ENCODE assay signal across 9 cellular contexts in the genomic region with DNA sequence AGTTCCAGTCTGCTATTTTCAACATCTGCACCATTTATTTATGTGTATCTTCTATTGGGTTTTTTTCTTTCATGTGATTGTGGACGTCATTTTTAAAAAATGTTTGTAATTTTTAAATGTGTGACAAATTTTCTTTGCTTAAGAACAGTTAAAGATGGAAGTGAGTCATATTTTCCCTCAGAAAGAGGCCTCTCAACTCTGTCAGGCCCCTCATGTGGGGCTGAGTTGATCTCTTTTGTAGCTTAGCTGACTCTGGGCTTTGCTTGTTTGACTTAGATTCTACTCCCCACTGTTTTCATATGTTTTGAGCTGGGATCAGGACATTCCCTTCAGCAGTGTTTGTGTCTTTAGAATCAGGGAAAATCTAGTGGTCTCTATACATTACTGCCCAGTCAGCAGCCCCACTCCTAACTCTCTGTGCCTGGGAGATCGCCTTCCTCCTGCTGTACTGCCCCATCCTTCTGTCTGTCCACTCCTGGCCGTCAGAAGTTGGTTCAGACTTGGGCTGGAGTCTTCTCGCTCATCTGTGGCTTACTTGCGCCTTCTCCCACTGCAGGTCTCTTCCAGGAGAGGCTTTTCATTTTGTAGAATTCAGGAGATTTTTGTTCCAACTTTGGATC.
DNase-seq lines count a peak whose midpoint lies in the region; ATAC-seq and TF ChIP-seq lines count a peak whose summit lies in the region.
"Had no signal": no experiment of that assay in that cellular context is flagged by ENCODE, and none has a peak within 500 bp of the region (broad histone marks: within the 10 kb centered on the region; RNA-seq: fewer than 3 reads in every experiment).

No MANE protein-coding gene starts in this region.

- no peaks in the 10 kb centered on the region for H3K27me3 Mint-ChIP-seq in activated T-helper 2 cell treated with anti-CD3 and anti-CD28 coated beads, Interferon-gamma antibody, Interleukin-2, Interleukin-4, amounts not matched to agents 10 μg/mL and 5 μg/mL and 100 μg/mL, durations not matched to agents 14 hours and 24 hours and 36 hours (ENCODE audit: low read depth)

- H3K27ac Mint-ChIP-seq in activated T-helper 2 cell treated with anti-CD3 and anti-CD28 coated beads, Interferon-gamma antibody, Interleukin-2, Interleukin-4, amounts not matched to agents 10 μg/mL and 5 μg/mL and 100 μg/mL, durations not matched to agents 14 hours and 24 hours and 36 hours, result peak overlapping the region; percentile 92

- peaks cover 60% of the 10 kb centered on the region for H3K36me3 Mint-ChIP-seq in activated T-helper 2 cell treated with anti-CD3 and anti-CD28 coated beads, Interferon-gamma antibody, Interleukin-2, Interleukin-4, amounts not matched to agents 10 μg/mL and 5 μg/mL and 100 μg/mL, durations not matched to agents 14 hours and 24 hours and 36 hours (ENCODE audit: low read depth)

- no peak for TF ChIP-seq CTCF in GM10248 (IDR thresholded peaks at IDR 0.05; ENCODE audit: control extremely low read depth, extremely low read depth, low read depth, missing control alignments)

- ATAC-seq in GM18520 (IDR thresholded peaks at IDR 0.05; ENCODE audit: unreplicated experiment), result no peak
- no peak for ATAC-seq in left ventricle myocardium superior

- H3K4me3 Mint-ChIP-seq in activated T-helper 2 cell treated with anti-CD3 and anti-CD28 coated beads, Interferon-gamma antibody, Interleukin-2, Interleukin-4, amounts not matched to agents 10 μg/mL and 5 μg/mL and 100 μg/mL, durations not matched to agents 14 hours and 24 hours and 36 hours (ENCODE audit: low read depth), result no peak overlapping the region

- intact Hi-C loops in activated T-helper 2 cell treated with anti-CD3 and anti-CD28 coated beads, Interferon-gamma antibody, Interleukin-2, Interleukin-4, amounts not matched to agents 10 μg/mL and 5 μg/mL and 100 μg/mL, durations not matched to agents 14 hours and 24 hours and 36 hours (cut with micrococcal nuclease), result loop anchor here (5.0 kb wide), 1 partner anchor 58 kb away; no protein-coding TSS in a partner anchor
- intact Hi-C loops in left ventricle myocardium superior (cut with micrococcal nuclease), result no loop called here

- POLR2A ChIA-PET in GM10248 (lab: Yijun Ruan, JAX), result no interaction called here

- H3K9me3 Mint-ChIP-seq in activated T-helper 2 cell treated with anti-CD3 and anti-CD28 coated beads, Interferon-gamma antibody, Interleukin-2, Interleukin-4, amounts not matched to agents 10 μg/mL and 5 μg/mL and 100 μg/mL, durations not matched to agents 14 hours and 24 hours and 36 hours, result peaks cover 15% of the 10 kb centered on the region

- CTCF ChIA-PET in GM10248 (lab: Yijun Ruan, JAX), result interaction anchor here (1.1 to 2.0 kb wide), 2 partner anchors 10 to 40 kb away, joined by 3 to 5 read pairs; no protein-coding TSS in a partner anchor

- peaks cover 18% of the 10 kb centered on the region for H3K4me1 Mint-ChIP-seq in activated T-helper 2 cell treated with anti-CD3 and anti-CD28 coated beads, Interferon-gamma antibody, Interleukin-2, Interleukin-4, amounts not matched to agents 10 μg/mL and 5 μg/mL and 100 μg/mL, durations not matched to agents 14 hours and 24 hours and 36 hours (ENCODE audit: low read depth)

- peak; percentile 3 for DNase-seq in stimulated activated CD4-positive, alpha-beta T cell treated with anti-CD3 and anti-CD28 coated beads, Interleukin-2, amount 100 ng/mL, for 4 hours (ENCODE audit: low read depth)
- no peak for DNase-seq in stimulated activated CD4-positive, alpha-beta T cell treated with anti-CD3 and anti-CD28 coated beads, Interleukin-12 subunit alpha, Interleukin-12 subunit beta, amount 100 ng/mL, for 4 hours
- DNase-seq in activated T-helper 2 cell treated with anti-CD3 and anti-CD28 coated beads, Interferon-gamma antibody, Interleukin-2, Interleukin-4, amounts not matched to agents 10 μg/mL and 5 μg/mL and 100 μg/mL, durations not matched to agents 14 hours and 24 hours and 36 hours (ENCODE audit: low spot score), result no peak
- DNase-seq in foreskin melanocyte, result peak; percentile 81
- DNase-seq in GM10248 (ENCODE audit: extremely low spot score), result no peak
- DNase-seq in NCI-H510A treated with DMSO at 0.1 percent for 48 hours (lab: John Stamatoyannopoulos, UW), result no peak
- DNase-seq in left ventricle myocardium superior, result no peak
- DNase-seq: stomach had no signal

Comparison
In these comparisons a context has a peak if more than half of its experiments do, and no peak if none do; other contexts are left out.
1. DNase-seq: peak in stimulated activated CD4-positive, alpha-beta T cell treated with anti-CD3 and anti-CD28 coated beads, Interleukin-2, amount 100 ng/mL, for 4 hours (single experiment) and foreskin melanocyte (single experiment); none in stimulated activated CD4-positive, alpha-beta T cell treated with anti-CD3 and anti-CD28 coated beads, Interleukin-12 subunit alpha, Interleukin-12 subunit beta, amount 100 ng/mL, for 4 hours (single experiment), activated T-helper 2 cell treated with anti-CD3 and anti-CD28 coated beads, Interferon-gamma antibody, Interleukin-2, Interleukin-4, amounts not matched to agents 10 μg/mL and 5 μg/mL and 100 μg/mL, durations not matched to agents 14 hours and 24 hours and 36 hours (single experiment), GM10248 (single experiment), NCI-H510A treated with DMSO at 0.1 percent for 48 hours (single experiment) and left ventricle myocardium superior (single experiment).